1 cellular context compared by ENCODE assay signal in genomic region chr12:6329693-6330045, GRCh38.
TF ChIP-seq lines count a peak whose summit lies in the region.

No MANE protein-coding gene starts in this region.

TF ChIP-seq in H1, 55 proteins besides CTCF, POLR2A, EP300 and RAD21:
- TF ChIP-seq RNF2 (IDR thresholded peaks at IDR 0.05; ENCODE audit: borderline replicate concordance, low read depth, low read length, missing control alignments, poor library complexity, severe bottlenecking) (no peak), KDM5A (IDR thresholded peaks at IDR 0.05; ENCODE audit: low read length) (no peak), SP1 (IDR thresholded peaks at IDR 0.05; ENCODE audit: low read depth, low read length) (no peak), TCF12 (IDR thresholded peaks at IDR 0.05; ENCODE audit: low read depth, low read length) (no peak), SIN3A (conservative IDR thresholded peaks at IDR 0.05 in 1 of 2, IDR thresholded peaks at IDR 0.05 in 1 of 2; ENCODE audit: low read depth in 1 of 2, low read length in 2 of 2) (no peak), MAFK (IDR thresholded peaks at IDR 0.05; ENCODE audit: low read depth, low read length) (no peak), SP2 (IDR thresholded peaks at IDR 0.05; ENCODE audit: low read length) (no peak)
